ENCODE assay signal across 9 cellular contexts in genomic region chr9:121598167-121599000, GRCh38. TPM values are rescaled to one million over a fixed set of nuclear protein-coding genes. Genes with fewer than 3 reads are reported as not detected.
DNase-seq lines count a peak whose midpoint lies in the region; ATAC-seq and TF ChIP-seq lines count a peak whose summit lies in the region.
"Had no signal": no experiment of that assay in that cellular context is flagged by ENCODE, and none has a peak within 500 bp of the region (broad histone marks: within the 10 kb centered on the region; RNA-seq: fewer than 3 reads in every experiment).

No MANE protein-coding gene starts in this region.

- WGBS in esophagus muscularis mucosa = no CpG with 5 or more reads among the region's 77 CpGs

- DNase-seq in NCI-H2171 (lab: John Stamatoyannopoulos, UW) (peak; percentile 61), esophagus muscularis mucosa (ENCODE audit: extremely low spot score) (no peak)
- no peak for DNase-seq in stimulated activated naive CD4-positive, alpha-beta T cell (lab: John Stamatoyannopoulos, UW)
- DNase-seq in activated naive CD8-positive, alpha-beta T cell treated with anti-CD3 and anti-CD28 coated beads for 36 hours = no peak

- peak overlapping the region; percentile 66 for H3K27ac ChIP-seq in 22Rv1
- peak overlapping the region; percentile 85 to 99 (median 92) for H3K27ac ChIP-seq in esophagus muscularis mucosa (replicated peaks in 1 of 4)
- peak overlapping the region; percentile 63 to 65 for H3K27ac ChIP-seq in mucosa of rectum (ENCODE audit: low read depth in 2 of 2, low read length in 2 of 2)

- peaks cover 2% of the 10 kb centered on the region for H3K36me3 Mint-ChIP-seq in activated naive CD8-positive, alpha-beta T cell treated with anti-CD3 and anti-CD28 coated beads for 36 hours
- H3K36me3 Mint-ChIP-seq: IgD-negative memory B cell had no signal

- H3K4me1 Mint-ChIP-seq in activated naive CD8-positive, alpha-beta T cell treated with anti-CD3 and anti-CD28 coated beads for 36 hours = peaks cover 3% of the 10 kb centered on the region
- H3K4me1 Mint-ChIP-seq: IgD-negative memory B cell had no signal

- H3K27me3 Mint-ChIP-seq in activated naive CD8-positive, alpha-beta T cell treated with anti-CD3 and anti-CD28 coated beads for 36 hours = peaks cover 79% of the 10 kb centered on the region

- ATAC-seq in HG02571 (IDR thresholded peaks at IDR 0.05; ENCODE audit: unreplicated experiment) = no peak
- no peak for ATAC-seq in GM19035 (IDR thresholded peaks at IDR 0.05; ENCODE audit: unreplicated experiment)

- H3K9me3 ChIP-seq in esophagus muscularis mucosa = no peaks in the 10 kb centered on the region
- H3K9me3 ChIP-seq in mucosa of rectum (ENCODE audit: control insufficient read depth in 2 of 2, low read length in 2 of 2) = no peaks in the 10 kb centered on the region

- H3K27me3 ChIP-seq in esophagus muscularis mucosa (no peaks in the 10 kb centered on the region), mucosa of rectum (ENCODE audit: control insufficient read depth in 2 of 2, insufficient read depth in 2 of 2, low read length in 2 of 2) (peaks cover 0 to 10% of the 10 kb centered on the region in 2 donors)

- TF ChIP-seq EP300 in esophagus muscularis mucosa (IDR thresholded peaks at IDR 0.05) = no peak

- peak; percentile 30 for TF ChIP-seq POLR2A in esophagus muscularis mucosa (IDR thresholded peaks at IDR 0.05; ENCODE audit: low read depth)

- no peak overlapping the region for H3K27ac Mint-ChIP-seq in activated naive CD8-positive, alpha-beta T cell treated with anti-CD3 and anti-CD28 coated beads for 36 hours
- H3K27ac Mint-ChIP-seq: IgD-negative memory B cell had no signal

- H3K9ac ChIP-seq in mucosa of rectum (ENCODE audit: low read depth in 1 of 2, low read length in 2 of 2) = peak overlapping the region in 1 of 2 donors; percentile 72

- peaks cover 6% of the 10 kb centered on the region for H3K9me3 Mint-ChIP-seq in activated naive CD8-positive, alpha-beta T cell treated with anti-CD3 and anti-CD28 coated beads for 36 hours

- no peaks in the 10 kb centered on the region for H3K36me3 ChIP-seq in esophagus muscularis mucosa
- no peaks in the 10 kb centered on the region for H3K36me3 ChIP-seq in mucosa of rectum (ENCODE audit: control insufficient read depth in 2 of 2, insufficient read depth in 2 of 2, low read length in 2 of 2)

- H3K4me1 ChIP-seq in esophagus muscularis mucosa (peaks cover 28 to 58% (median 52%) of the 10 kb centered on the region in 4 donors), mucosa of rectum (ENCODE audit: control insufficient read depth in 2 of 2, insufficient read depth in 2 of 2, low read length in 2 of 2) (peaks cover 16 to 19% of the 10 kb centered on the region in 2 donors)

- intact Hi-C loops in esophagus muscularis mucosa (cut with DNase I) = loop anchor here (5.0 kb wide), 1 partner anchor 46 kb away; no protein-coding TSS in a partner anchor

- TF ChIP-seq CTCF in 22Rv1 (IDR thresholded peaks at IDR 0.05) (no peak), esophagus muscularis mucosa (IDR thresholded peaks at IDR 0.05) (peak; percentile 40 to 65 (median 41))

- no peak overlapping the region for H3K4me3 Mint-ChIP-seq in activated naive CD8-positive, alpha-beta T cell treated with anti-CD3 and anti-CD28 coated beads for 36 hours

- H3K4me3 ChIP-seq in esophagus muscularis mucosa (peak overlapping the region; percentile 61 to 82 (median 70)), mucosa of rectum (ENCODE audit: low read length in 2 of 2) (peak overlapping the region; percentile 46 to 67)

RNA-seq across cellular contexts. Expression of gene DAB2IP, which starts 53.0 kb away (rescaled TPM):
- 100 to 1,000 TPM in 1 of 4 donors, 10 to 100 TPM in 3; 41.7 to 102 (median 62.4) TPM for total RNA-seq in esophagus muscularis mucosa
- total RNA-seq in activated naive CD8-positive, alpha-beta T cell treated with anti-CD3 and anti-CD28 coated beads for 36 hours = under 1 TPM; 0.18 to 0.33 TPM

Comparison
In these comparisons a context has a peak if more than half of its experiments do, and no peak if none do; other contexts are left out.
1. RNA of gene DAB2IP, which starts 53.0 kb away (total RNA-seq): 41.7 to 102 TPM in esophagus muscularis mucosa; 0.18 to 0.33 TPM in activated naive CD8-positive, alpha-beta T cell treated with anti-CD3 and anti-CD28 coated beads for 36 hours; every median in the first group is over 10 times any median in the second.
2. Peak in every context shown above with its lines, with median percentiles within 50 percentile points of each other: H3K27ac ChIP-seq.